1 cellular context compared by ENCODE assay signal in genomic region chr20:38935967-38936407, GRCh38.
TF ChIP-seq lines count a peak whose summit lies in the region.

No MANE protein-coding gene starts in this region.

TF ChIP-seq in GM23338, 12 proteins besides CTCF, POLR2A, EP300 and RAD21 (continued from another document):
- TF ChIP-seq ZNF462 (CRISPR knock-in tag; IDR thresholded peaks at IDR 0.05), result no peak
- TF ChIP-seq JUNB (IDR thresholded peaks at IDR 0.05; ENCODE audit: unreplicated experiment), result no peak
- no peak for TF ChIP-seq POLR2AphosphoS5 (IDR thresholded peaks at IDR 0.05; ENCODE audit: low read depth)
- no peak for TF ChIP-seq ETS1 (IDR thresholded peaks at IDR 0.05)
- no peak for TF ChIP-seq CREB1 (CRISPR knock-in tag; IDR thresholded peaks at IDR 0.05; ENCODE audit: low read depth)
- no peak for TF ChIP-seq EZH2phosphoT487 (IDR thresholded peaks at IDR 0.05; ENCODE audit: unreplicated experiment)
- no peak for TF ChIP-seq ZNF331 (CRISPR knock-in tag; IDR thresholded peaks at IDR 0.05; ENCODE audit: low read depth)
